ENCODE assay signal across 1 cellular context in genomic region chr17:65657251-65657828, GRCh38.
TF ChIP-seq lines count a peak whose summit lies in the region.

No MANE protein-coding gene starts in this region.

TF ChIP-seq in GM12878, 131 proteins besides CTCF, POLR2A, EP300 and RAD21 (continues in another document):
- TF ChIP-seq SMARCA5 (IDR thresholded peaks at IDR 0.05) (peak; percentile 51; the same call in 1 of the 2 replicates), HDAC6 (IDR thresholded peaks at IDR 0.05; ENCODE audit: unreplicated experiment) (no peak), ZNF384 (IDR thresholded peaks at IDR 0.05; ENCODE audit: borderline replicate concordance, low read depth, low read length) (no peak), MEF2B (IDR thresholded peaks at IDR 0.05; ENCODE audit: partially characterized antibody, poor library complexity, severe bottlenecking) (no peak), FOS (IDR thresholded peaks at IDR 0.05; ENCODE audit: borderline replicate concordance, extremely low read depth, insufficient read length) (no peak), CBX3 (IDR thresholded peaks at IDR 0.05; ENCODE audit: borderline replicate concordance, low read depth) (no peak), FOXM1 (IDR thresholded peaks at IDR 0.05; ENCODE audit: low read depth, low read length) (no peak), POLR2AphosphoS5 (IDR thresholded peaks at IDR 0.05; ENCODE audit: low read length) (no peak), E2F4 (IDR thresholded peaks at IDR 0.05; ENCODE audit: low read depth, low read length) (no peak), STAT1 (conservative IDR thresholded peaks at IDR 0.05) (no peak), ZBTB11 (CRISPR knock-in tag; IDR thresholded peaks at IDR 0.05) (no peak), REST (IDR thresholded peaks at IDR 0.05; ENCODE audit: low read depth, low read length) (no peak), ASH2L (IDR thresholded peaks at IDR 0.05; ENCODE audit: borderline replicate concordance, low read depth) (no peak), TARDBP (IDR thresholded peaks at IDR 0.05; ENCODE audit: borderline replicate concordance) (no peak), NFIC (IDR thresholded peaks at IDR 0.05; ENCODE audit: low read depth, low read length) (no peak), NR2C2 (IDR thresholded peaks at IDR 0.05; ENCODE audit: borderline replicate concordance, control insufficient read depth, insufficient read length, low read depth) (no peak), FOXK2 (IDR thresholded peaks at IDR 0.05) (no peak), CHD2 (IDR thresholded peaks at IDR 0.05; ENCODE audit: borderline replicate concordance, low read depth, low read length) (no peak), PAX5 (IDR thresholded peaks at IDR 0.05; ENCODE audit: borderline replicate concordance, low read depth, low read length) (no peak), SPI1 (IDR thresholded peaks at IDR 0.05; ENCODE audit: borderline replicate concordance, insufficient read depth, low read depth, low read length) (0 out of 2 replicates have a peak, but pooled peaks have one; percentile 8), TCF12 (IDR thresholded peaks at IDR 0.05; ENCODE audit: low read depth, low read length) (no peak), ELK1 (IDR thresholded peaks at IDR 0.05; ENCODE audit: low read depth, low read length) (no peak), IKZF1 (conservative IDR thresholded peaks at IDR 0.05) (peak; percentile 49), KDM1A (IDR thresholded peaks at IDR 0.05; ENCODE audit: borderline replicate concordance) (no peak), ZBTB40 (IDR thresholded peaks at IDR 0.05; ENCODE audit: borderline replicate concordance) (no peak), PKNOX1 (IDR thresholded peaks at IDR 0.05) (no peak), LARP7 (IDR thresholded peaks at IDR 0.05) (no peak), ZBTB4 (CRISPR knock-in tag; IDR thresholded peaks at IDR 0.05) (no peak), SRF (IDR thresholded peaks at IDR 0.05; ENCODE audit: low read depth in 2 of 2, low read length in 2 of 2) (no peak), WRNIP1 (IDR thresholded peaks at IDR 0.05; ENCODE audit: borderline replicate concordance, low read depth, low read length) (no peak), POU2F2 (IDR thresholded peaks at IDR 0.05; ENCODE audit: borderline replicate concordance, low read depth, low read length) (no peak), MTA2 (IDR thresholded peaks at IDR 0.05; ENCODE audit: low read depth) (no peak), CHD1 (IDR thresholded peaks at IDR 0.05; ENCODE audit: low read depth, low read length) (no peak), RBBP5 (conservative IDR thresholded peaks at IDR 0.05) (no peak), CBFB (IDR thresholded peaks at IDR 0.05; ENCODE audit: low read depth) (no peak), EED (IDR thresholded peaks at IDR 0.05; ENCODE audit: low read depth) (no peak), SKIL (IDR thresholded peaks at IDR 0.05; ENCODE audit: low read depth, poor library complexity, severe bottlenecking) (no peak), RUNX3 (IDR thresholded peaks at IDR 0.05; ENCODE audit: low read length) (peak; percentile 59), MYC (IDR thresholded peaks at IDR 0.05; ENCODE audit: insufficient read depth, insufficient read length, insufficient replicate concordance, low read length, severe bottlenecking) (no peak)
